Comparison of ENCODE assay signal across 1 cellular context in the genomic region with DNA sequence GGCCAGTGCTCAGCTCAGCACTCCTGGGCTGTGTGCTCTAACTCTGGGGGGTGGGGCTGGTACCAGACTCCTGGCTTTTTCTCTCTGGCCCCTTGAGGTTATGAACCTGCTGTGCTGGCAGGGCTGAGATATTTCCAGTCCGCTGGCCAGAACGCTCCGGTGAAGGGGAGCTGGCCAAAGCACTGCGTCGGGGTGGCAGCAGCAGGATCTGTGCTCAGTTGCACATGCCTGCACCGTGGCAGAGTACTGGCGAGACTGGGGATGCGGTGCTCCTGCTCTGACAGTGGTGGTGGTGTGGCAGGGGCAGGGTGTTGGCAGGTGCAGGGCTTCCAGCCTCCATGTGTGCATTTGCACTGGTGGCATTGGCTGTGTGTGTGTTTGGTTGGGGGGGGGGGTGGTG.
TF ChIP-seq lines count a peak whose summit lies in the region.

No MANE protein-coding gene starts in this region.

TF ChIP-seq in GM23338, 12 proteins besides CTCF, POLR2A, EP300 and RAD21 (continued from another document):
- TF ChIP-seq, protein P1, sequence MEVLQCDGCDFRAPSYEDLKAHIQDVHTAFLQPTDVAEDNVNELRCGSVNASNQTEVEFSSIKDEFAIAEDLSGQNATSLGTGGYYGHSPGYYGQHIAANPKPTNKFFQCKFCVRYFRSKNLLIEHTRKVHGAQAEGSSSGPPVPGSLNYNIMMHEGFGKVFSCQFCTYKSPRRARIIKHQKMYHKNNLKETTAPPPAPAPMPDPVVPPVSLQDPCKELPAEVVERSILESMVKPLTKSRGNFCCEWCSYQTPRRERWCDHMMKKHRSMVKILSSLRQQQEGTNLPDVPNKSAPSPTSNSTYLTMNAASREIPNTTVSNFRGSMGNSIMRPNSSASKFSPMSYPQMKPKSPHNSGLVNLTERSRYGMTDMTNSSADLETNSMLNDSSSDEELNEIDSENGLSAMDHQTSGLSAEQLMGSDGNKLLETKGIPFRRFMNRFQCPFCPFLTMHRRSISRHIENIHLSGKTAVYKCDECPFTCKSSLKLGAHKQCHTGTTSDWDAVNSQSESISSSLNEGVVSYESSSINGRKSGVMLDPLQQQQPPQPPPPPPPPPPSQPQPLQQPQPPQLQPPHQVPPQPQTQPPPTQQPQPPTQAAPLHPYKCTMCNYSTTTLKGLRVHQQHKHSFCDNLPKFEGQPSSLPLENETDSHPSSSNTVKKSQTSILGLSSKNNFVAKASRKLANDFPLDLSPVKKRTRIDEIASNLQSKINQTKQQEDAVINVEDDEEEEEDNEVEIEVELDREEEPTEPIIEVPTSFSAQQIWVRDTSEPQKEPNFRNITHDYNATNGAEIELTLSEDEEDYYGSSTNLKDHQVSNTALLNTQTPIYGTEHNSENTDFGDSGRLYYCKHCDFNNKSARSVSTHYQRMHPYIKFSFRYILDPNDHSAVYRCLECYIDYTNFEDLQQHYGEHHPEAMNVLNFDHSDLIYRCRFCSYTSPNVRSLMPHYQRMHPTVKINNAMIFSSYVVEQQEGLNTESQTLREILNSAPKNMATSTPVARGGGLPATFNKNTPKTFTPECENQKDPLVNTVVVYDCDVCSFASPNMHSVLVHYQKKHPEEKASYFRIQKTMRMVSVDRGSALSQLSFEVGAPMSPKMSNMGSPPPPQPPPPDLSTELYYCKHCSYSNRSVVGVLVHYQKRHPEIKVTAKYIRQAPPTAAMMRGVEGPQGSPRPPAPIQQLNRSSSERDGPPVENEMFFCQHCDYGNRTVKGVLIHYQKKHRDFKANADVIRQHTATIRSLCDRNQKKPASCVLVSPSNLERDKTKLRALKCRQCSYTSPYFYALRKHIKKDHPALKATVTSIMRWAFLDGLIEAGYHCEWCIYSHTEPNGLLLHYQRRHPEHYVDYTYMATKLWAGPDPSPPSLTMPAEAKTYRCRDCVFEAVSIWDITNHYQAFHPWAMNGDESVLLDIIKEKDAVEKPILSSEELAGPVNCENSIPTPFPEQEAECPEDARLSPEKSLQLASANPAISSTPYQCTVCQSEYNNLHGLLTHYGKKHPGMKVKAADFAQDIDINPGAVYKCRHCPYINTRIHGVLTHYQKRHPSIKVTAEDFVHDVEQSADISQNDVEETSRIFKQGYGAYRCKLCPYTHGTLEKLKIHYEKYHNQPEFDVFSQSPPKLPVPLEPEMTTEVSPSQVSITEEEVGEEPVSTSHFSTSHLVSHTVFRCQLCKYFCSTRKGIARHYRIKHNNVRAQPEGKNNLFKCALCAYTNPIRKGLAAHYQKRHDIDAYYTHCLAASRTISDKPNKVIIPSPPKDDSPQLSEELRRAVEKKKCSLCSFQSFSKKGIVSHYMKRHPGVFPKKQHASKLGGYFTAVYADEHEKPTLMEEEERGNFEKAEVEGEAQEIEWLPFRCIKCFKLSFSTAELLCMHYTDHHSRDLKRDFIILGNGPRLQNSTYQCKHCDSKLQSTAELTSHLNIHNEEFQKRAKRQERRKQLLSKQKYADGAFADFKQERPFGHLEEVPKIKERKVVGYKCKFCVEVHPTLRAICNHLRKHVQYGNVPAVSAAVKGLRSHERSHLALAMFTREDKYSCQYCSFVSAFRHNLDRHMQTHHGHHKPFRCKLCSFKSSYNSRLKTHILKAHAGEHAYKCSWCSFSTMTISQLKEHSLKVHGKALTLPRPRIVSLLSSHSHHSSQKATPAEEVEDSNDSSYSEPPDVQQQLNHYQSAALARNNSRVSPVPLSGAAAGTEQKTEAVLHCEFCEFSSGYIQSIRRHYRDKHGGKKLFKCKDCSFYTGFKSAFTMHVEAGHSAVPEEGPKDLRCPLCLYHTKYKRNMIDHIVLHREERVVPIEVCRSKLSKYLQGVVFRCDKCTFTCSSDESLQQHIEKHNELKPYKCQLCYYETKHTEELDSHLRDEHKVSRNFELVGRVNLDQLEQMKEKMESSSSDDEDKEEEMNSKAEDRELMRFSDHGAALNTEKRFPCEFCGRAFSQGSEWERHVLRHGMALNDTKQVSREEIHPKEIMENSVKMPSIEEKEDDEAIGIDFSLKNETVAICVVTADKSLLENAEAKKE (CRISPR knock-in tag; IDR thresholded peaks at IDR 0.05), result no peak
- TF ChIP-seq CREB1 (CRISPR knock-in tag; IDR thresholded peaks at IDR 0.05; ENCODE audit: low read depth), result no peak
- no peak for TF ChIP-seq STAT1 (IDR thresholded peaks at IDR 0.05; ENCODE audit: unreplicated experiment)
- TF ChIP-seq ZNF331 (CRISPR knock-in tag; IDR thresholded peaks at IDR 0.05; ENCODE audit: low read depth), result no peak
- no peak for TF ChIP-seq POLR2AphosphoS5 (IDR thresholded peaks at IDR 0.05; ENCODE audit: low read depth)
- no peak for TF ChIP-seq EZH2phosphoT487 (IDR thresholded peaks at IDR 0.05; ENCODE audit: unreplicated experiment)
- no peak for TF ChIP-seq EZH2 (IDR thresholded peaks at IDR 0.05; ENCODE audit: low read depth, unreplicated experiment)
- no peak for TF ChIP-seq JUNB (IDR thresholded peaks at IDR 0.05; ENCODE audit: unreplicated experiment)
- TF ChIP-seq ZNF114 (CRISPR knock-in tag; IDR thresholded peaks at IDR 0.05), result no peak
- TF ChIP-seq, protein P2, sequence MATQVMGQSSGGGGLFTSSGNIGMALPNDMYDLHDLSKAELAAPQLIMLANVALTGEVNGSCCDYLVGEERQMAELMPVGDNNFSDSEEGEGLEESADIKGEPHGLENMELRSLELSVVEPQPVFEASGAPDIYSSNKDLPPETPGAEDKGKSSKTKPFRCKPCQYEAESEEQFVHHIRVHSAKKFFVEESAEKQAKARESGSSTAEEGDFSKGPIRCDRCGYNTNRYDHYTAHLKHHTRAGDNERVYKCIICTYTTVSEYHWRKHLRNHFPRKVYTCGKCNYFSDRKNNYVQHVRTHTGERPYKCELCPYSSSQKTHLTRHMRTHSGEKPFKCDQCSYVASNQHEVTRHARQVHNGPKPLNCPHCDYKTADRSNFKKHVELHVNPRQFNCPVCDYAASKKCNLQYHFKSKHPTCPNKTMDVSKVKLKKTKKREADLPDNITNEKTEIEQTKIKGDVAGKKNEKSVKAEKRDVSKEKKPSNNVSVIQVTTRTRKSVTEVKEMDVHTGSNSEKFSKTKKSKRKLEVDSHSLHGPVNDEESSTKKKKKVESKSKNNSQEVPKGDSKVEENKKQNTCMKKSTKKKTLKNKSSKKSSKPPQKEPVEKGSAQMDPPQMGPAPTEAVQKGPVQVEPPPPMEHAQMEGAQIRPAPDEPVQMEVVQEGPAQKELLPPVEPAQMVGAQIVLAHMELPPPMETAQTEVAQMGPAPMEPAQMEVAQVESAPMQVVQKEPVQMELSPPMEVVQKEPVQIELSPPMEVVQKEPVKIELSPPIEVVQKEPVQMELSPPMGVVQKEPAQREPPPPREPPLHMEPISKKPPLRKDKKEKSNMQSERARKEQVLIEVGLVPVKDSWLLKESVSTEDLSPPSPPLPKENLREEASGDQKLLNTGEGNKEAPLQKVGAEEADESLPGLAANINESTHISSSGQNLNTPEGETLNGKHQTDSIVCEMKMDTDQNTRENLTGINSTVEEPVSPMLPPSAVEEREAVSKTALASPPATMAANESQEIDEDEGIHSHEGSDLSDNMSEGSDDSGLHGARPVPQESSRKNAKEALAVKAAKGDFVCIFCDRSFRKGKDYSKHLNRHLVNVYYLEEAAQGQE (IDR thresholded peaks at IDR 0.05; ENCODE audit: unreplicated experiment), result no peak
